Comparison of ENCODE assay signal across 10 cellular contexts in the genomic region with DNA sequence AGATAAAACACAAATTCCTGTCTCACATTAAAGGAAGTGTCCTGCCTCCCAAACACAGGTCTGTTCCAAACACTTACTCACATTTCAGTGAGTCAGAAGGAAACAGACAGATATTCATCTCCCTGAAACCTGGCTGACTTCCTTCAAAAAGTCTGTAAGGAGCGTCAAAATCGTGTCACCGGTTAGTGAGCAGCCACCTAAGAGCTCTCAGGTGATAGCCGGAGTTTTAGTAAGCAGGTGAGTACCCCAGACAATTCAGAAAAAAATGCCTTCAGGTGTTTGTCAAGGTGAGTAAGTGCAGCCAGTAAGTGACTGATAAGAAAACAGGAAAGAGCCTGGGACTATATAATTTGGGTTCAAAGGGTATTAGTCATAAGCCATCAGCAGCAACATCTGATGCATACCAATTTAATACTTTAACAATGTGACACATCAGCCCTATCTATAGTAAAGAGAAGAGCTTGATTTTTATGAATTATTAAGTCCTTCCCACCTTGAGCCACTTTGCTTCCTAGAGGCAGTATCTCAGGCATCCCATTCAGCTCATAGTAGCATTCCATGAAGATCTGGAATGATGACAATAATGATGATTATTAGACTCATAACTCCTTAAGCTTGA. TPM values are rescaled to one million over a fixed set of nuclear protein-coding genes. Genes with fewer than 3 reads are reported as not detected.
A peak's percentile ranks its signal among the peaks of the same experiment; 100 is the strongest.
DNase-seq lines count a peak whose midpoint lies in the region; ATAC-seq, FAIRE-seq and TF ChIP-seq lines count a peak whose summit lies in the region.
"Had no signal": no experiment of that assay in that cellular context is flagged by ENCODE, and none has a peak within 500 bp of the region (broad histone marks: within the 10 kb centered on the region; RNA-seq: fewer than 3 reads in every experiment).

No MANE protein-coding gene starts in this region.

- peak overlapping the region; percentile 88 for H3K4me2 ChIP-seq in keratinocyte (ENCODE audit: control insufficient read depth, extremely low read depth, insufficient read depth, low read depth, low read length)

- FAIRE-seq in keratinocyte (lab: Jason Lieb, UNC): peak; percentile 96

- peak overlapping the region; percentile 96 for H3K27ac ChIP-seq in keratinocyte (ENCODE audit: control insufficient read depth, insufficient read depth, low read length)
- peak overlapping the region; percentile 19 for H3K27ac ChIP-seq in urinary bladder (ENCODE audit: low read depth)

- peaks cover 3% of the 10 kb centered on the region for H3K9me1 ChIP-seq in keratinocyte (ENCODE audit: control insufficient read depth, extremely low read depth, insufficient read depth, low read length)

- H3K4me3 ChIP-seq in keratinocyte (ENCODE audit: control insufficient read depth in 2 of 3, extremely low read depth in 1 of 3, insufficient read depth in 2 of 3, low read depth in 1 of 3, low read length in 3 of 3) (peak overlapping the region in 2 of 3 experiments; percentile 75 to 99), urinary bladder (ENCODE audit: low read depth, low read length) (no peak overlapping the region)

- WGBS in urinary bladder: 73% methylated on average over 4 of the region's 4 CpGs

- no peak for ATAC-seq in HG02852 (IDR thresholded peaks at IDR 0.05; ENCODE audit: unreplicated experiment)
- ATAC-seq in GM21717 (IDR thresholded peaks at IDR 0.05; ENCODE audit: unreplicated experiment): no peak

- TF ChIP-seq CTCF in keratinocyte (optimal IDR thresholded peaks at IDR 0.05 in 1 of 3, IDR thresholded peaks at IDR 0.05 in 1 of 3, conservative IDR thresholded peaks at IDR 0.05 in 1 of 3; ENCODE audit: extremely low read depth in 1 of 3, insufficient read depth in 2 of 3, low read length in 3 of 3): no peak

- no peaks in the 10 kb centered on the region for H4K20me1 ChIP-seq in keratinocyte (ENCODE audit: control insufficient read depth, extremely low read depth, insufficient read depth, low read length)

- H3K27me3 ChIP-seq in keratinocyte (ENCODE audit: control insufficient read depth, extremely low read depth, insufficient read depth, low read length): no peaks in the 10 kb centered on the region
- H3K27me3 ChIP-seq: transverse colon had no signal

- DNase-seq in stimulated activated CD4-positive, alpha-beta T cell treated with anti-CD3 and anti-CD28 coated beads, Interleukin-15, amount 100 ng/mL, for 24 hours: peak; percentile 23
- DNase-seq in stimulated activated CD4-positive, alpha-beta T cell treated with anti-CD3 and anti-CD28 coated beads, Interleukin-2, amount 100 ng/mL, for 48 hours: no peak
- peak; percentile 33 to 39 for DNase-seq in activated T-cell treated with anti-CD3 and anti-CD28 coated beads, Interleukin-2, amount 50 U/mL, for 48 hours
- DNase-seq in keratinocyte (ENCODE audit: low read depth, low spot score) (peak; percentile 98), NCI-H1930 (lab: John Stamatoyannopoulos, UW) (no peak)
- DNase-seq: activated effector memory CD4-positive, alpha-beta T cell treated with Interleukin-2 at 50 U/mL for 16 hours; transverse colon had no signal

- no peak overlapping the region for H2AFZ ChIP-seq in keratinocyte (ENCODE audit: control insufficient read depth, low read length)

- H3K9me3 ChIP-seq in keratinocyte (ENCODE audit: control insufficient read depth, low read depth, low read length): no peaks in the 10 kb centered on the region
- H3K9me3 ChIP-seq: transverse colon had no signal

- H3K79me2 ChIP-seq in keratinocyte (ENCODE audit: control insufficient read depth, insufficient read depth, low read length): peaks cover 37% of the 10 kb centered on the region

- dilution Hi-C loops in keratinocyte (cut with MboI; ENCODE audit: extremely low pct_ligation_motif_present, low sequenced_read_pairs): no loop called here

- H3K36me3 ChIP-seq in keratinocyte (ENCODE audit: control insufficient read depth in 2 of 2, extremely low read depth in 1 of 2, insufficient read depth in 2 of 2, low read length in 2 of 2) (peaks cover 0 to 14% of the 10 kb centered on the region in 2 experiments), urinary bladder (ENCODE audit: insufficient read depth) (no peaks in the 10 kb centered on the region)
- H3K36me3 ChIP-seq: transverse colon had no signal

- peak overlapping the region; percentile 93 for H3K9ac ChIP-seq in keratinocyte (ENCODE audit: control insufficient read depth, extremely low read depth, insufficient read depth, low read length)

- H3K4me1 ChIP-seq in keratinocyte (ENCODE audit: control insufficient read depth, extremely low read depth, insufficient read depth, low read length) (peaks cover 66% of the 10 kb centered on the region), urinary bladder (ENCODE audit: insufficient read depth) (no peaks in the 10 kb centered on the region)

RNA-seq across cellular contexts. Expression of a gene that starts 1.3 kb away (rescaled TPM):
- polyA plus RNA-seq in keratinocyte (75.4 to 112 TPM (median 107 TPM) in 3 replicates), urinary bladder (3.4 TPM)
- 8.1 TPM for polyA plus RNA-seq in keratinocyte (2011; ENCODE audit: low read depth)
- polyA plus RNA-seq in keratinocyte (2011; cell fraction: cytosol; rRNA removed): 14.3 and 31.7 TPM in 2 replicates
- 139 and 168 TPM in 2 replicates for polyA plus RNA-seq in keratinocyte (2011; cell fraction: nucleus; rRNA removed)
- 21.1 and 96.1 TPM in 2 replicates for polyA plus RNA-seq in keratinocyte (2012; ENCODE audit: low replicate concordance)
- 143 to 270 TPM (median 175 TPM) in 3 replicates for polyA minus RNA-seq in keratinocyte
- 71.6 TPM for polyA minus RNA-seq in keratinocyte (2011; cell fraction: cytosol; rRNA and poly(A)+ RNA removed)
- 267 and 529 TPM in 2 replicates for polyA minus RNA-seq in keratinocyte (2011; cell fraction: nucleus; rRNA and poly(A)+ RNA removed)
- 21.1 TPM for total RNA-seq in urinary bladder

Comparison
In these comparisons a context has a peak if more than half of its experiments do, and no peak if none do; other contexts are left out.
1. DNase-seq: peak in stimulated activated CD4-positive, alpha-beta T cell treated with anti-CD3 and anti-CD28 coated beads, Interleukin-15, amount 100 ng/mL, for 24 hours (single experiment), activated T-cell treated with anti-CD3 and anti-CD28 coated beads, Interleukin-2, amount 50 U/mL, for 48 hours (2 of 2) and keratinocyte (single experiment); none in stimulated activated CD4-positive, alpha-beta T cell treated with anti-CD3 and anti-CD28 coated beads, Interleukin-2, amount 100 ng/mL, for 48 hours (0 of 2) and NCI-H1930 (0 of 2).